Comparison of ENCODE assay signal across 21 cellular contexts in genomic region chr6:1870267-1870666, GRCh38.
DNase-seq lines count a peak whose midpoint lies in the region; ATAC-seq and TF ChIP-seq lines count a peak whose summit lies in the region.
"Had no signal": no experiment of that assay in that cellular context is flagged by ENCODE, and none has a peak within 500 bp of the region (broad histone marks: within the 10 kb centered on the region; RNA-seq: fewer than 3 reads in every experiment).

No MANE protein-coding gene starts in this region.

- no peak overlapping the region for H2AFZ ChIP-seq in DND-41 (ENCODE audit: low read depth, low read length)
- H2AFZ ChIP-seq in OCI-LY3 (ENCODE audit: low read depth, low read length): no peak overlapping the region

- H3K4me2 ChIP-seq in DND-41 (ENCODE audit: insufficient read depth, low read length) (no peak overlapping the region), OCI-LY3 (ENCODE audit: low read length) (peak overlapping the region; percentile 88)

- no peak for TF ChIP-seq POLR2A in Peyer's patch (IDR thresholded peaks at IDR 0.05)

- H4K20me1 ChIP-seq in DND-41 (ENCODE audit: insufficient read depth, low read length) (no peaks in the 10 kb centered on the region), OCI-LY3 (ENCODE audit: insufficient read depth, low read length) (no peaks in the 10 kb centered on the region)

- TF ChIP-seq CTCF in DND-41 (IDR thresholded peaks at IDR 0.05; ENCODE audit: borderline replicate concordance, extremely low read depth, low read length, poor library complexity, severe bottlenecking) (no peak), OCI-LY3 (IDR thresholded peaks at IDR 0.05; ENCODE audit: low read depth, low read length) (no peak), thoracic aorta (IDR thresholded peaks at IDR 0.05) (no peak), Peyer's patch (IDR thresholded peaks at IDR 0.05) (no peak)

- H3K9ac ChIP-seq in DND-41 (ENCODE audit: low read depth, low read length) (no peak overlapping the region), OCI-LY3 (ENCODE audit: low read length) (peak overlapping the region; percentile 93)

- no peaks in the 10 kb centered on the region for H3K79me2 ChIP-seq in DND-41 (ENCODE audit: insufficient read depth, low read length)
- H3K79me2 ChIP-seq in OCI-LY3 (ENCODE audit: low read length): no peaks in the 10 kb centered on the region

- H3K4me1 ChIP-seq in DND-41 (ENCODE audit: insufficient read depth, low read length) (no peaks in the 10 kb centered on the region), OCI-LY3 (ENCODE audit: low read length) (peaks cover 46% of the 10 kb centered on the region), thoracic aorta (ENCODE audit: control insufficient read depth in 1 of 2, low read depth in 2 of 2) (peaks cover 0 to 46% of the 10 kb centered on the region in 2 donors), Peyer's patch (peaks cover 0 to 8% (median 0%) of the 10 kb centered on the region in 4 donors)

- no peaks in the 10 kb centered on the region for H3K9me3 ChIP-seq in DND-41 (ENCODE audit: insufficient read depth, low read length, severe bottlenecking)
- H3K9me3 ChIP-seq in OCI-LY3 (ENCODE audit: insufficient read depth, low read length): no peaks in the 10 kb centered on the region; the same call in 1 of the 2 replicates
- H3K9me3 ChIP-seq in thoracic aorta: no peaks in the 10 kb centered on the region
- H3K9me3 ChIP-seq in Peyer's patch: no peaks in the 10 kb centered on the region
- H3K9me3 ChIP-seq: BE2C, SJSA1 had no signal

- H3K27ac ChIP-seq in DND-41 (ENCODE audit: low read length) (no peak overlapping the region), OCI-LY3 (ENCODE audit: low read length) (peak overlapping the region; percentile 98), thoracic aorta (peak overlapping the region; percentile 80 to 90), Peyer's patch (no peak overlapping the region)
- H3K27ac ChIP-seq: SJSA1 had no signal

- H3K4me3 ChIP-seq in DND-41 (ENCODE audit: low read depth in 1 of 2, low read length in 2 of 2) (no peak overlapping the region), OCI-LY3 (ENCODE audit: low read length) (peak overlapping the region; percentile 69), thoracic aorta (no peak overlapping the region), Peyer's patch (no peak overlapping the region)
- H3K4me3 ChIP-seq: GM12878, SJSA1 had no signal

- H3K27me3 ChIP-seq in DND-41 (ENCODE audit: insufficient read depth, low read length, poor library complexity) (no peaks in the 10 kb centered on the region), OCI-LY3 (ENCODE audit: low read depth, low read length) (no peaks in the 10 kb centered on the region), thoracic aorta (replicated peaks; ENCODE audit: insufficient read depth) (no peaks in the 10 kb centered on the region), Peyer's patch (no peaks in the 10 kb centered on the region)
- H3K27me3 ChIP-seq: BE2C, SJSA1 had no signal

- no peaks in the 10 kb centered on the region for H3K36me3 ChIP-seq in DND-41 (ENCODE audit: insufficient read depth, low read length)
- no peaks in the 10 kb centered on the region for H3K36me3 ChIP-seq in OCI-LY3 (replicated peaks; ENCODE audit: low read depth, low read length)
- H3K36me3 ChIP-seq in thoracic aorta: no peaks in the 10 kb centered on the region
- no peaks in the 10 kb centered on the region for H3K36me3 ChIP-seq in Peyer's patch
- H3K36me3 ChIP-seq: BE2C, SJSA1 had no signal

- ATAC-seq in DND-41 (ENCODE audit: insufficient read depth, low read depth) (peak; percentile 47; the same call in 2 of the 3 replicates), thoracic aorta (ENCODE audit: insufficient number of reproducible peaks, low FRiP score, low read depth) (no peak), GM18868 (IDR thresholded peaks at IDR 0.05; ENCODE audit: unreplicated experiment) (no peak)
- ATAC-seq: GM12878, HepG2 had no signal

- DNase-seq in DND-41: no peak
- peak; percentile 10 for DNase-seq in germinal center (ENCODE audit: low spot score)
- no peak for DNase-seq in thoracic aorta (ENCODE audit: low spot score)
- no peak for DNase-seq in Peyer's patch
- DNase-seq in NCI-H1417 treated with DMSO at 0.1 percent for 48 hours (lab: John Stamatoyannopoulos, UW): no peak
- DNase-seq: CD4-positive, CD25-positive, alpha-beta regulatory T cell; COR-L47; DMS153; EL; HFFc6; KG1; NCI-H187; NCI-H2227 treated with DMSO at 0.1 percent for 48 hours; NCI-H510A treated with DMSO at 0.1 percent for 48 hours; NCI-H774 had no signal

Comparison
In these comparisons a context has a peak if more than half of its experiments do, and no peak if none do; other contexts are left out.
1. H3K27ac ChIP-seq: peak in OCI-LY3 (single experiment) and thoracic aorta (2 of 2); none in DND-41 (single experiment) and Peyer's patch (0 of 4).